Comparison of ENCODE assay signal across 8 cellular contexts in the genomic region with DNA sequence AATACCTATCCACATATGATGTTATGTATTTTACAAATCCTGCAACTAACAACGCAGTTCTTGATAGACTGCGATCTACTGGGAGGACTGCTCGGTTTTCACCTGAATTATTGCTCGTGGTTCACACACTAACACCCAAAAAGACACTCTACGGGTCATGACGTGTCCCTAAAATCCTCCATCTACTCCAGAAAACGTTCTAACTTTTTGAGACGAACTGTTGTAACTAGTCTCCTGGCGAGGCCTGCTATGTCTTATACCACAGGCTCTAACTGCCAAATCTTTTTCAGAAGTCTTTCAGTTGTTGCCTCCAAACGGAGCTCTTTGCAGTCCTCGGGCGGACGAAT.
DNase-seq lines count a peak whose midpoint lies in the region; ATAC-seq, FAIRE-seq and TF ChIP-seq lines count a peak whose summit lies in the region.

No MANE protein-coding gene starts in this region.

- DNase-seq in SJSA1 (ENCODE audit: low read depth in 1 of 2, low spot score in 2 of 2) (no peak), foreskin fibroblast (no peak), D721Med (ENCODE audit: insufficient read length, low spot score) (no peak), mesenteric fat pad (ENCODE audit: low spot score) (no peak)

- H3K27me3 ChIP-seq in SJSA1 (replicated peaks) (no peaks in the 10 kb centered on the region), skeletal muscle satellite cell (ENCODE audit: control insufficient read depth, insufficient read depth, low read length) (no peaks in the 10 kb centered on the region)

- no peaks in the 10 kb centered on the region; the same call in 1 of the 2 replicates for H3K36me3 ChIP-seq in SJSA1
- no peaks in the 10 kb centered on the region for H3K36me3 ChIP-seq in skeletal muscle satellite cell (ENCODE audit: insufficient read depth, low read length)

- H3K9ac ChIP-seq in skeletal muscle satellite cell (ENCODE audit: low read depth, low read length), result peak overlapping the region; percentile 96

- no peak for FAIRE-seq in D721Med (lab: Jason Lieb, UNC)

- TF ChIP-seq CTCF in foreskin fibroblast (IDR thresholded peaks at IDR 0.05; ENCODE audit: low read depth, low read length), result no peak
- no peak for TF ChIP-seq CTCF in D721Med (IDR thresholded peaks at IDR 0.05; ENCODE audit: insufficient read depth, missing control alignments)

- peak overlapping the region; percentile 96 for H3K27ac ChIP-seq in SJSA1

- H3K4me3 ChIP-seq in SJSA1 (peak overlapping the region; percentile 87), foreskin fibroblast (ENCODE audit: low read depth in 1 of 2, low read length in 2 of 2) (peak overlapping the region; percentile 78 to 85), skeletal muscle satellite cell (ENCODE audit: low read length) (peak overlapping the region; percentile 98)

- H3K9me3 ChIP-seq in SJSA1 (replicated peaks) (no peaks in the 10 kb centered on the region), skeletal muscle satellite cell (replicated peaks; ENCODE audit: low read length) (no peaks in the 10 kb centered on the region)

- peaks cover 21% of the 10 kb centered on the region for H3K4me1 ChIP-seq in SJSA1 (replicated peaks)
- H3K4me1 ChIP-seq in skeletal muscle satellite cell (ENCODE audit: control insufficient read depth, insufficient read depth, low read length), result peaks cover 14% of the 10 kb centered on the region

- peak overlapping the region; percentile 84 for H3K4me2 ChIP-seq in skeletal muscle satellite cell (ENCODE audit: low read length)

- ATAC-seq in GM19395 (IDR thresholded peaks at IDR 0.05; ENCODE audit: unreplicated experiment) (peak; percentile 4), HG03354 (IDR thresholded peaks at IDR 0.05; ENCODE audit: poor library complexity, severe bottlenecking, unreplicated experiment) (no peak), HG02973 (IDR thresholded peaks at IDR 0.05; ENCODE audit: unreplicated experiment) (no peak)
